Comparison of ENCODE assay signal across 25 cellular contexts in genomic region chr7:135519871-135520270, GRCh38.
"Had no signal": no experiment of that assay in that cellular context is flagged by ENCODE, and none has a peak within 500 bp of the region (broad histone marks: within the 10 kb centered on the region; RNA-seq: fewer than 3 reads in every experiment).

No MANE protein-coding gene starts in this region.

- H3K27ac ChIP-seq: left ventricle myocardium inferior, pancreas, prostate gland, sigmoid colon, spleen, suprapubic skin, thoracic aorta, tibial artery, uterus had no signal

- H3K36me3 ChIP-seq: left ventricle myocardium inferior, pancreas, prostate gland, sigmoid colon, spleen, suprapubic skin, thoracic aorta, tibial artery, uterus had no signal

- H3K27me3 ChIP-seq: pancreas, sigmoid colon, spleen, suprapubic skin, tibial artery, uterus had no signal

- H3K9me3 ChIP-seq: mucosa of descending colon, pancreas, prostate gland, sigmoid colon, suprapubic skin, thoracic aorta, uterus had no signal

- DNase-seq: hypothalamus; immature natural killer cell; kidney; left colon; left ventricle myocardium inferior; midbrain; mucosa of descending colon; naive thymus-derived CD4-positive, alpha-beta T cell; pancreas; posterior cingulate gyrus; retina; right cardiac atrium; sigmoid colon; small intestine; spleen; stimulated activated CD4-positive, alpha-beta T cell treated with anti-CD3 and anti-CD28 coated beads, Interleukin-4, amount 100 ng/mL, for 24 hours; stimulated activated naive CD4-positive, alpha-beta T cell; tibial artery; trophoblast cell had no signal

- ATAC-seq: left colon; mucosa of descending colon; naive thymus-derived CD4-positive, alpha-beta T cell; natural killer cell treated with Interleukin-12 subunit alpha and Interleukin-12 subunit beta and Interleukin-15 and Interleukin-18, amount 100 ng/mL, for 72 hours; pancreas; right cardiac atrium; stimulated activated effector memory CD8-positive, alpha-beta T cell treated with anti-CD3 and anti-CD28 coated beads, Interleukin-12 subunit alpha, Interleukin-12 subunit beta, amount 100 ng/mL, for 72 hours had no signal

- H3K4me1 ChIP-seq: left ventricle myocardium inferior, pancreas, prostate gland, sigmoid colon, suprapubic skin, tibial artery, uterus had no signal

- H3K4me3 ChIP-seq: left ventricle myocardium inferior, mucosa of descending colon, pancreas, prostate gland, sigmoid colon, spleen, suprapubic skin, thoracic aorta, tibial artery, uterus had no signal
